Comparison of ENCODE assay signal across 8 cellular contexts in genomic region chrX:10620121-10620699, GRCh38. TPM values are rescaled to one million over a fixed set of nuclear protein-coding genes. Genes with fewer than 3 reads are reported as not detected.
DNase-seq lines count a peak whose midpoint lies in the region; ATAC-seq and TF ChIP-seq lines count a peak whose summit lies in the region.

Gene MID1, minus strand, starts transcription at chrX:10620585. Its CDS starts 53,038 bp downstream, at chrX:10567547.

- H3K27me3 ChIP-seq in BLaER1: peaks cover 93% of the 10 kb centered on the region
- H3K27me3 ChIP-seq in HCT116 (ENCODE audit: insufficient read depth, low read length): no peaks in the 10 kb centered on the region
- H3K27me3 ChIP-seq in mammary epithelial cell (ENCODE audit: insufficient read depth, low read length): no peaks in the 10 kb centered on the region
- H3K27me3 ChIP-seq in sigmoid colon: no peaks in the 10 kb centered on the region

- H3K36me3 ChIP-seq in BLaER1 (no peaks in the 10 kb centered on the region), HCT116 (ENCODE audit: control insufficient read depth in 1 of 2, insufficient read depth in 2 of 2, low read length in 2 of 2) (no peaks in the 10 kb centered on the region), mammary epithelial cell (ENCODE audit: insufficient read depth, low read length) (no peaks in the 10 kb centered on the region), sigmoid colon (no peaks in the 10 kb centered on the region)

- CTCF ChIA-PET in HCT116 (lab: Charles Lee) (interaction anchor here (0.6 kb wide), 1 partner anchor 40 kb away, joined by 3 read pairs; no protein-coding TSS in a partner anchor), mammary epithelial cell (lab: Charles Lee; ENCODE audit: low non-redundant PET) (interaction anchor here (0.6 to 0.7 kb wide), 2 partner anchors 22 to 430 kb away, joined by 4 read pairs; no protein-coding TSS in a partner anchor)

- H3K27ac ChIP-seq in BLaER1 (no peak within 1 kb of the TSS), HCT116 (ENCODE audit: low read depth, low read length) (peak within 1 kb of the TSS; percentile 85), mammary epithelial cell (ENCODE audit: insufficient read depth, low read depth, low read length) (peak within 1 kb of the TSS; percentile 76), sigmoid colon (peak within 1 kb of the TSS; percentile 82 to 90 (median 84))

- dilution Hi-C loops in mammary epithelial cell (cut with HindIII; ENCODE audit: low sequenced_read_pairs): no loop called here

- H4K20me1 ChIP-seq in BLaER1 (peaks cover 31% of the 10 kb centered on the region; the same call in 1 of the 2 replicates), HCT116 (ENCODE audit: insufficient read depth) (no peaks in the 10 kb centered on the region), mammary epithelial cell (ENCODE audit: insufficient read depth, low read length) (no peaks in the 10 kb centered on the region)

- DNase-seq in HCT116 (ENCODE audit: low read depth, low spot score) (peak; percentile 55), NCI-H69 (lab: John Stamatoyannopoulos, UW) (peak; percentile 69), mammary epithelial cell (peak; percentile 79), iPS-NIHi11 (ENCODE audit: low spot score) (peak; percentile 77), sigmoid colon (peak; percentile 90)

- TSS peak; percentile 55 for BruUV-seq in HCT116 (replicated peaks; lab: Mats Ljungman, UMichigan)
- TSS peak; percentile 55 for BruUV-seq in mammary epithelial cell (replicated peaks; lab: Mats Ljungman, UMichigan)

- intact Hi-C loops in HCT116 (cut with micrococcal nuclease) (no loop called here), mammary epithelial cell (cut with micrococcal nuclease) (no loop called here), sigmoid colon (cut with DNase I) (no loop called here)

- RAD21 ChIA-PET in HCT116 (lab: Charles Lee; ENCODE audit: low non-redundant PET in 1 of 2, low total read pairs in 2 of 2, uncharacterized antibody in 2 of 2, unreplicated experiment in 2 of 2): no interaction called here

- TF ChIP-seq EP300 in sigmoid colon (IDR thresholded peaks at IDR 0.05): no peak

- in situ Hi-C loops in mammary epithelial cell (cut with MboI; ENCODE audit: low sequenced_read_pairs in 2 of 2): loop anchor here in 1 of 2 donors (25.0 kb wide), 1 partner anchor 433 kb away; no protein-coding TSS in a partner anchor

- H3K9me2 ChIP-seq in HCT116 (ENCODE audit: insufficient read depth): no peaks in the 10 kb centered on the region

- WGBS in mammary epithelial cell (ENCODE audit: low coverage, missing lambda C conversion rate): 29% methylated on average over 25 of the region's 46 CpGs
- WGBS in sigmoid colon, 2 donors: 0 to 1% methylated on average over 46 of the region's 46 CpGs

- H3K9me3 ChIP-seq in BLaER1: no peaks in the 10 kb centered on the region
- H3K9me3 ChIP-seq in HCT116 (ENCODE audit: control insufficient read depth in 1 of 2, insufficient read depth in 1 of 2, low read depth in 1 of 2, low read length in 2 of 2): no peaks in the 10 kb centered on the region
- no peaks in the 10 kb centered on the region for H3K9me3 ChIP-seq in mammary epithelial cell (replicated peaks; ENCODE audit: insufficient read depth, low read length)
- no peaks in the 10 kb centered on the region for H3K9me3 ChIP-seq in sigmoid colon

- TF ChIP-seq CTCF in HCT116 (IDR thresholded peaks at IDR 0.05 in 2 of 3, conservative IDR thresholded peaks at IDR 0.05 in 1 of 3; ENCODE audit: borderline replicate concordance in 1 of 3, insufficient read depth in 1 of 3, low read depth in 2 of 3, low read length in 2 of 3): no peak
- no peak for TF ChIP-seq CTCF in mammary epithelial cell (conservative IDR thresholded peaks at IDR 0.05 in 1 of 2, IDR thresholded peaks at IDR 0.05 in 1 of 2; ENCODE audit: extremely low read depth in 1 of 2, insufficient read depth in 1 of 2, low read depth in 1 of 2, low read length in 2 of 2)
- no peak for TF ChIP-seq CTCF in sigmoid colon (IDR thresholded peaks at IDR 0.05)

- H3K4me2 ChIP-seq in BLaER1: peak within 1 kb of the TSS; percentile 70
- H3K4me2 ChIP-seq in HCT116 (ENCODE audit: low read length): peak within 1 kb of the TSS; percentile 84
- peak within 1 kb of the TSS; percentile 80 for H3K4me2 ChIP-seq in mammary epithelial cell (ENCODE audit: insufficient read depth, low read depth, low read length)

- H3K4me1 ChIP-seq in BLaER1: no peaks in the 10 kb centered on the region
- peaks cover 41 to 71% of the 10 kb centered on the region in 2 experiments for H3K4me1 ChIP-seq in HCT116 (ENCODE audit: control insufficient read depth in 1 of 2, insufficient read depth in 2 of 2, low read length in 2 of 2)
- H3K4me1 ChIP-seq in mammary epithelial cell (ENCODE audit: insufficient read depth, low read length): peaks cover 3% of the 10 kb centered on the region
- peaks cover 0 to 16% (median 5%) of the 10 kb centered on the region in 4 donors for H3K4me1 ChIP-seq in sigmoid colon

- TF ChIP-seq POLR2A in HCT116 (IDR thresholded peaks at IDR 0.05; ENCODE audit: borderline replicate concordance, extremely low read depth, insufficient read depth, insufficient read length) (no peak), sigmoid colon (IDR thresholded peaks at IDR 0.05) (peak; percentile 36 to 58)

- POLR2A ChIA-PET in HCT116 (lab: Charles Lee): interaction anchor here (0.6 to 1.3 kb wide), 4 partner anchors 10 to 418 kb away, joined by 3 to 4 read pairs (median 4); no protein-coding TSS in a partner anchor

- H3K79me2 ChIP-seq in HCT116 (ENCODE audit: insufficient read depth, low read length) (peaks cover 51% of the 10 kb centered on the region), mammary epithelial cell (ENCODE audit: insufficient read depth, low read length) (peaks cover 47% of the 10 kb centered on the region)

- ATAC-seq in HCT116 (peak; percentile 84), GM18517 (IDR thresholded peaks at IDR 0.05; ENCODE audit: unreplicated experiment) (no peak), HG02884 (IDR thresholded peaks at IDR 0.05; ENCODE audit: unreplicated experiment) (no peak)

- H3K9ac ChIP-seq in BLaER1: no peak within 1 kb of the TSS; the same call in 1 of the 2 replicates
- H3K9ac ChIP-seq in HCT116 (ENCODE audit: low read length): peak within 1 kb of the TSS; percentile 83
- H3K9ac ChIP-seq in mammary epithelial cell (ENCODE audit: insufficient read depth, low read length): peak within 1 kb of the TSS; percentile 85

- H2AFZ ChIP-seq in HCT116 (ENCODE audit: low read depth, low read length, poor library complexity, severe bottlenecking) (no peak within 1 kb of the TSS), mammary epithelial cell (ENCODE audit: low read depth, low read length) (peak within 1 kb of the TSS; percentile 61)

- TF ChIP-seq RAD21 in HCT116 (IDR thresholded peaks at IDR 0.05; ENCODE audit: low read depth): no peak

- peak within 1 kb of the TSS; percentile 64 for H3K4me3 ChIP-seq in BLaER1
- H3K4me3 ChIP-seq in HCT116 (replicated peaks in 1 of 2; ENCODE audit: low read depth in 1 of 2, low read length in 2 of 2): peak within 1 kb of the TSS; percentile 70 to 77
- H3K4me3 ChIP-seq in mammary epithelial cell (replicated peaks in 1 of 3; ENCODE audit: insufficient read depth in 1 of 3, low read depth in 2 of 3, low read length in 3 of 3): peak within 1 kb of the TSS; percentile 54 to 63 (median 59)
- peak within 1 kb of the TSS; percentile 57 to 68 (median 61) for H3K4me3 ChIP-seq in sigmoid colon

TF ChIP-seq in HCT116, 20 proteins besides CTCF, POLR2A, EP300 and RAD21 (continues in another document):
- TF ChIP-seq CEBPB (IDR thresholded peaks at IDR 0.05; ENCODE audit: low read depth): no peak
- TF ChIP-seq SRF (IDR thresholded peaks at IDR 0.05; ENCODE audit: low read depth): no peak
- TF ChIP-seq TCF7L2 (IDR thresholded peaks at IDR 0.05; ENCODE audit: borderline replicate concordance, extremely low read depth, insufficient read depth, insufficient read length): peak; percentile 88
- TF ChIP-seq REST (IDR thresholded peaks at IDR 0.05; ENCODE audit: low read depth): no peak
- TF ChIP-seq EZH2 (IDR thresholded peaks at IDR 0.05): no peak
- TF ChIP-seq YY1 (IDR thresholded peaks at IDR 0.05; ENCODE audit: extremely low read depth, insufficient replicate concordance, low read depth, low read length): no peak
- TF ChIP-seq JUND (IDR thresholded peaks at IDR 0.05): no peak
- no peak for TF ChIP-seq MAX (IDR thresholded peaks at IDR 0.05)

RNA-seq across cellular contexts. Expression of gene MID1, which starts in this region (rescaled TPM):
- total RNA-seq in HCT116 (2021; ENCODE audit: unreplicated experiment): 48.8 TPM
- polyA plus RNA-seq in HCT116 (2012): 18.3 and 21.7 TPM in 2 replicates
- total RNA-seq in mammary epithelial cell: 10 to 100 TPM; 19.5 to 26.5 TPM
- 15.9 TPM for polyA plus RNA-seq in mammary epithelial cell
- polyA minus RNA-seq in mammary epithelial cell: 26.2 TPM
- total RNA-seq in sigmoid colon: 10 to 100 TPM; 34.6 to 77.5 (median 54.6) TPM
- 1 to 10 TPM; 3.2 to 9.3 (median 3.6) TPM for polyA plus RNA-seq in sigmoid colon
